In the genomic region with DNA sequence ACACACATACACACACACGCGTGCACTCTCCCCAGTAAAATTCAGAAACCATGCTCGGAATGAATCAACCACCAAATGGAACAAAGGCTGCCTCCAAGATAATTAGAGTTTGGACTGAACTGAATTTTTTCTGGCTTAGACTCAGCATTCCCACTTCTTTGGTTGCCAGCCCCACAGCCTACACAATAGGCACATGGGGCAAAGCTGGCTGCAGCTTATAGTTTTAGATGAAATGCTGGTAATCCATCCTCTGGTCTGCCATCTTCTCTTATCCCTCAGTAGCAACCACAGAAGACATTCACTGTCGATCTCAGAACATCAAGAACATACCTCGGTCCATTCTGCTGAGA, we compare ENCODE assay signal across 19 cellular contexts. TPM values are rescaled to one million over a fixed set of nuclear protein-coding genes. Genes with fewer than 3 reads are reported as not detected.
DNase-seq lines count a peak whose midpoint lies in the region.
"Had no signal": no experiment of that assay in that cellular context is flagged by ENCODE, and none has a peak within 500 bp of the region (broad histone marks: within the 10 kb centered on the region; RNA-seq: fewer than 3 reads in every experiment).

No MANE protein-coding gene starts in this region.

- H3K4me1 Mint-ChIP-seq in immature natural killer cell, result no peaks in the 10 kb centered on the region
- H3K4me1 Mint-ChIP-seq: CD14-positive monocyte; CD4-positive, alpha-beta memory T cell; H9; IgD-negative memory B cell had no signal

- peaks cover 0 to 9% (median under 1%) of the 10 kb centered on the region in 6 donors for H3K9me3 Mint-ChIP-seq in immature natural killer cell
- H3K9me3 Mint-ChIP-seq: H9 had no signal

- H3K27ac Mint-ChIP-seq in immature natural killer cell, result no peak overlapping the region
- H3K27ac Mint-ChIP-seq: CD14-positive monocyte; CD4-positive, alpha-beta memory T cell; H9 had no signal

- no peaks in the 10 kb centered on the region for H3K36me3 Mint-ChIP-seq in immature natural killer cell
- H3K36me3 Mint-ChIP-seq: CD14-positive monocyte; CD4-positive, alpha-beta memory T cell; IgD-negative memory B cell had no signal

- no peak overlapping the region for H3K4me3 Mint-ChIP-seq in immature natural killer cell
- H3K4me3 Mint-ChIP-seq: CD14-positive monocyte; CD4-positive, alpha-beta memory T cell; H9 had no signal

- DNase-seq in NCI-H82 (lab: John Stamatoyannopoulos, UW) (peak; percentile 57), NCI-H82 treated with DMSO at 0.1 percent for 48 hours (lab: John Stamatoyannopoulos, UW; ENCODE audit: unreplicated experiment) (no peak), cerebellum (ENCODE audit: low spot score) (peak; percentile 3), amygdala (lab: John Stamatoyannopoulos, UW) (no peak), immature natural killer cell (no peak), activated gamma-delta T cell treated with Interleukin-2 at 50 U/mL for 16 hours (no peak)
- DNase-seq: AML-193; CD4-positive, alpha-beta memory T cell; DMS153; DMS79; GDM1; GOT3; H9 had no signal

- peaks cover 0 to 5% (median 1%) of the 10 kb centered on the region in 3 donors for H3K27me3 Mint-ChIP-seq in immature natural killer cell (ENCODE audit: low read depth in 3 of 3)
- H3K27me3 Mint-ChIP-seq: CD4-positive, alpha-beta memory T cell; IgD-negative memory B cell had no signal

- peak overlapping the region; percentile 20 for H3K27ac ChIP-seq in angular gyrus (ENCODE audit: low read depth, low read length)
- H3K27ac ChIP-seq: 22Rv1, A549, BLaER1 had no signal

RNA-seq across cellular contexts. Expression of gene PDE1C, which starts 44.2 kb away (rescaled TPM):
- total RNA-seq in cerebellum, result 122 TPM
- under 1 TPM in 1 of 3 donors, not detected in 2; 0.09 TPM for polyA plus RNA-seq in immature natural killer cell
- total RNA-seq: CD4-positive, alpha-beta memory T cell had no signal
- polyA plus RNA-seq: CD14-positive monocyte; CD4-positive, alpha-beta memory T cell; IgD-negative memory B cell had no signal

Comparison
In these comparisons a context has a peak if more than half of its experiments do, and no peak if none do; other contexts are left out.
1. DNase-seq: peak in NCI-H82 (single experiment) and cerebellum (single experiment); none in NCI-H82 treated with DMSO at 0.1 percent for 48 hours (single experiment), amygdala (0 of 56), immature natural killer cell (0 of 3) and activated gamma-delta T cell treated with Interleukin-2 at 50 U/mL for 16 hours (single experiment).